In genomic region chr7:69695998-69696657, GRCh38 we compare ENCODE assay signal across 10 cellular contexts.
A peak's percentile ranks its signal among the peaks of the same experiment; 100 is the strongest.
DNase-seq lines count a peak whose midpoint lies in the region; ATAC-seq and TF ChIP-seq lines count a peak whose summit lies in the region.
"Had no signal": no experiment of that assay in that cellular context is flagged by ENCODE, and none has a peak within 500 bp of the region (broad histone marks: within the 10 kb centered on the region; RNA-seq: fewer than 3 reads in every experiment).

No MANE protein-coding gene starts in this region.

- H3K27me3 ChIP-seq in aorta (ENCODE audit: control insufficient read depth in 1 of 2, insufficient read depth in 2 of 2, low read length in 1 of 2), result no peaks in the 10 kb centered on the region
- H3K27me3 ChIP-seq in esophagus muscularis mucosa, result no peaks in the 10 kb centered on the region
- no peaks in the 10 kb centered on the region for H3K27me3 ChIP-seq in right lobe of liver
- H3K27me3 ChIP-seq: neutrophil had no signal

- no peaks in the 10 kb centered on the region for H3K9me3 Mint-ChIP-seq in effector memory CD8-positive, alpha-beta T cell

- WGBS in aorta, 2 donors, result 85 to 86% methylated on average over 8 of the region's 8 CpGs
- 86% methylated on average over 8 of the region's 8 CpGs for WGBS in esophagus muscularis mucosa
- 63% methylated on average over 8 of the region's 8 CpGs for WGBS in right lobe of liver (ENCODE audit: insufficient coverage, low coverage, low lambda C conversion rate, missing lambda C conversion rate)

- intact Hi-C loops in aorta (cut with DNase I), result no loop called here
- intact Hi-C loops in esophagus muscularis mucosa (cut with DNase I), result no loop called here
- intact Hi-C loops in right lobe of liver (cut with DNase I), result no loop called here

- H3K4me1 ChIP-seq in aorta (ENCODE audit: control insufficient read depth in 1 of 2, insufficient read depth in 2 of 2, low read length in 2 of 2), result no peaks in the 10 kb centered on the region
- peaks cover 4 to 34% (median 11%) of the 10 kb centered on the region in 4 donors for H3K4me1 ChIP-seq in esophagus muscularis mucosa
- peaks cover 0 to 5% (median 3%) of the 10 kb centered on the region in 4 donors for H3K4me1 ChIP-seq in right lobe of liver

- TF ChIP-seq EP300 in esophagus muscularis mucosa (IDR thresholded peaks at IDR 0.05), result no peak

- TF ChIP-seq CTCF in esophagus muscularis mucosa (IDR thresholded peaks at IDR 0.05) (no peak), right lobe of liver (IDR thresholded peaks at IDR 0.05) (no peak)

- H3K4me3 ChIP-seq in aorta (ENCODE audit: low read length in 2 of 2), result no peak overlapping the region
- H3K4me3 ChIP-seq in esophagus muscularis mucosa, result no peak overlapping the region
- no peak overlapping the region for H3K4me3 ChIP-seq in right lobe of liver

- TF ChIP-seq POLR2A in esophagus muscularis mucosa (IDR thresholded peaks at IDR 0.05; ENCODE audit: low read depth), result no peak
- TF ChIP-seq POLR2A in right lobe of liver (IDR thresholded peaks at IDR 0.05), result no peak

- peak overlapping the region; percentile 71 to 79 for H3K4me3 Mint-ChIP-seq in effector memory CD8-positive, alpha-beta T cell

- peak in 2 of 3 experiments; percentile 4 to 14 for DNase-seq in effector memory CD8-positive, alpha-beta T cell
- DNase-seq in aorta (no peak), esophagus muscularis mucosa (ENCODE audit: extremely low spot score) (no peak), NCI-H2081 treated with DMSO at 0.1 percent for 48 hours (lab: John Stamatoyannopoulos, UW) (no peak), right lobe of liver (no peak)
- DNase-seq: NCI-H1092 treated with DMSO at 0.1 percent for 48 hours had no signal

- H3K4me1 Mint-ChIP-seq in effector memory CD8-positive, alpha-beta T cell (ENCODE audit: low read depth in 2 of 2), result peaks cover 21 to 23% of the 10 kb centered on the region in 2 donors

- H3K9me3 ChIP-seq in aorta (ENCODE audit: control insufficient read depth, low read length), result no peaks in the 10 kb centered on the region
- no peaks in the 10 kb centered on the region for H3K9me3 ChIP-seq in esophagus muscularis mucosa
- no peaks in the 10 kb centered on the region for H3K9me3 ChIP-seq in right lobe of liver
- H3K9me3 ChIP-seq: neutrophil had no signal

- H3K27ac ChIP-seq in aorta (ENCODE audit: low read depth in 1 of 2, low read length in 2 of 2) (no peak overlapping the region), esophagus muscularis mucosa (replicated peaks in 1 of 4) (no peak overlapping the region), right lobe of liver (no peak overlapping the region)
- H3K27ac ChIP-seq: neutrophil had no signal

- peak overlapping the region; percentile 77 to 93 for H3K27ac Mint-ChIP-seq in effector memory CD8-positive, alpha-beta T cell

- H3K36me3 ChIP-seq in aorta (ENCODE audit: control insufficient read depth in 1 of 2, insufficient read depth in 2 of 2, low read length in 1 of 2) (no peaks in the 10 kb centered on the region), esophagus muscularis mucosa (no peaks in the 10 kb centered on the region), right lobe of liver (no peaks in the 10 kb centered on the region)
- H3K36me3 ChIP-seq: neutrophil had no signal

- no peaks in the 10 kb centered on the region for H3K36me3 Mint-ChIP-seq in effector memory CD8-positive, alpha-beta T cell (ENCODE audit: insufficient read depth)

- ATAC-seq in GM18858 (IDR thresholded peaks at IDR 0.05; ENCODE audit: unreplicated experiment), result peak; percentile 74
- ATAC-seq in GM21529 (IDR thresholded peaks at IDR 0.05; ENCODE audit: unreplicated experiment), result peak; percentile 91
- peak; percentile 92 for ATAC-seq in HG03378 (IDR thresholded peaks at IDR 0.05; ENCODE audit: unreplicated experiment)
- peak; percentile 82 for ATAC-seq in effector memory CD8-positive, alpha-beta T cell (replicated peaks)
- no peak for ATAC-seq in aorta (ENCODE audit: low FRiP score)
- ATAC-seq in right lobe of liver, result no peak

- no peaks in the 10 kb centered on the region for H3K27me3 Mint-ChIP-seq in effector memory CD8-positive, alpha-beta T cell

Comparison
In these comparisons a context has a peak if more than half of its experiments do, and no peak if none do; other contexts are left out.
1. ATAC-seq: peak in GM18858 (single experiment), GM21529 (single experiment), HG03378 (single experiment) and effector memory CD8-positive, alpha-beta T cell (single experiment); none in aorta (single experiment) and right lobe of liver (0 of 4).
2. DNase-seq: peak in effector memory CD8-positive, alpha-beta T cell (2 of 3); none in aorta (0 of 2), esophagus muscularis mucosa (single experiment), NCI-H2081 treated with DMSO at 0.1 percent for 48 hours (single experiment) and right lobe of liver (0 of 3).